In genomic region chr3:34072297-34072696, GRCh38 we compare ENCODE assay signal across 22 cellular contexts.
DNase-seq lines count a peak whose midpoint lies in the region; ATAC-seq, FAIRE-seq and TF ChIP-seq lines count a peak whose summit lies in the region.
"Had no signal": no experiment of that assay in that cellular context is flagged by ENCODE, and none has a peak within 500 bp of the region (broad histone marks: within the 10 kb centered on the region; RNA-seq: fewer than 3 reads in every experiment).

No MANE protein-coding gene starts in this region.

- no peaks in the 10 kb centered on the region for H3K79me2 ChIP-seq in HepG2 (ENCODE audit: insufficient read depth, low read length)

- TF ChIP-seq EP300 in HepG2 (IDR thresholded peaks at IDR 0.05; ENCODE audit: low read depth in 2 of 2, low read length in 2 of 2) (no peak), HepG2 (CRISPR knock-in tag; IDR thresholded peaks at IDR 0.05; ENCODE audit: borderline replicate concordance) (no peak)

- 33% methylated on average over 2 of the region's 2 CpGs for WGBS in HepG2 (ENCODE audit: low lambda C conversion rate)

- intact Hi-C loops in HepG2 (cut with micrococcal nuclease; ENCODE audit: unreplicated experiment) = no loop called here
- intact Hi-C loops in cardiac septum (cut with DNase I) = no loop called here

- no peak for TF ChIP-seq POLR2A in HepG2 (IDR thresholded peaks at IDR 0.05; ENCODE audit: insufficient read depth in 1 of 2, low read depth in 2 of 2, low read length in 2 of 2)

- DNase-seq in SW 1271 (lab: John Stamatoyannopoulos, UW) = no peak
- DNase-seq in HepG2 (ENCODE audit: low spot score) = no peak
- no peak for DNase-seq in cardiac septum (ENCODE audit: low spot score)
- DNase-seq in stimulated activated naive CD8-positive, alpha-beta T cell treated with anti-CD3 and anti-CD28 coated beads, Interleukin-15, Interleukin-2, amounts not matched to agents 100 U/mL and 50 U/mL, for 24 hours = no peak
- DNase-seq: 8988T; BE2C; CD8-positive, alpha-beta T cell; DMS79; H9; NCI-H1417 treated with DMSO at 0.1 percent for 48 hours; NCI-H2029; NCI-H2171; NCI-H748 treated with DMSO at 0.1 percent for 48 hours; Peyer's patch; Right ventricle myocardium superior; T-cell; T-helper 9 cell had no signal

- H3K4me3 ChIP-seq in BLaER1 (no peak overlapping the region), HepG2 (replicated peaks in 1 of 3; ENCODE audit: insufficient read depth in 1 of 3, low read depth in 2 of 3, low read length in 3 of 3) (no peak overlapping the region)
- H3K4me3 ChIP-seq: Peyer's patch, SK-N-MC had no signal

- peaks cover 5% of the 10 kb centered on the region; the same call in 1 of the 2 replicates for H3K9me3 ChIP-seq in BLaER1
- H3K9me3 ChIP-seq in HepG2 (ENCODE audit: low read length) = no peaks in the 10 kb centered on the region
- H3K9me3 ChIP-seq: BE2C, Peyer's patch had no signal

- TF ChIP-seq CTCF in HepG2 (CRISPR knock-in tag; IDR thresholded peaks at IDR 0.05) = no peak

- no peak for FAIRE-seq in HepG2 (lab: Jason Lieb, UNC)

- H4K20me1 ChIP-seq in BLaER1 = no peaks in the 10 kb centered on the region
- no peaks in the 10 kb centered on the region for H4K20me1 ChIP-seq in HepG2 (ENCODE audit: insufficient read depth, low read length)

- H3K27ac ChIP-seq in BLaER1 (peak overlapping the region; percentile 48), HepG2 (ENCODE audit: extremely low read length, insufficient read depth, low read length) (no peak overlapping the region)
- H3K27ac ChIP-seq: Peyer's patch, SK-N-MC had no signal

- POLR2A ChIA-PET in HepG2 (lab: Yijun Ruan, JAX) = no interaction called here

- no peaks in the 10 kb centered on the region for H3K27me3 ChIP-seq in BLaER1
- peaks cover 0 to 8% of the 10 kb centered on the region in 2 experiments; a peak in 1 of 5 replicates for H3K27me3 ChIP-seq in HepG2 (ENCODE audit: control insufficient read depth in 1 of 2, insufficient read depth in 2 of 2, low read length in 2 of 2)
- H3K27me3 ChIP-seq: BE2C, Peyer's patch had no signal

- ATAC-seq in GM18519 (IDR thresholded peaks at IDR 0.05; ENCODE audit: low FRiP score, unreplicated experiment) (peak; percentile 31), GM21717 (IDR thresholded peaks at IDR 0.05; ENCODE audit: unreplicated experiment) (peak; percentile 40), HG03432 (IDR thresholded peaks at IDR 0.05; ENCODE audit: unreplicated experiment) (peak; percentile 33), HepG2 (no peak)
- no peak for ATAC-seq in stimulated activated naive CD8-positive, alpha-beta T cell treated with anti-CD3 and anti-CD28 coated beads, Interleukin-15, Interleukin-2, amounts not matched to agents 100 U/mL and 50 U/mL, for 24 hours
- ATAC-seq: CD8-positive, alpha-beta T cell; T-cell had no signal

- H3K36me3 ChIP-seq in BLaER1 (no peaks in the 10 kb centered on the region), HepG2 (replicated peaks in 1 of 2; ENCODE audit: control insufficient read depth in 1 of 2, insufficient read depth in 2 of 2, low read length in 2 of 2) (no peaks in the 10 kb centered on the region)
- H3K36me3 ChIP-seq: BE2C, Peyer's patch had no signal

- no peak for TF ChIP-seq RAD21 in HepG2 (CRISPR knock-in tag; IDR thresholded peaks at IDR 0.05)

- CTCF ChIA-PET in HepG2 (lab: Yijun Ruan, JAX; ENCODE audit: low intra/inter-chr PET ratio, low total read pairs) = no interaction called here

- no TSS peak for BruUV-seq in HepG2 (replicated peaks; lab: Mats Ljungman, UMichigan)

- in situ Hi-C loops in HepG2 (cut with HindIII; ENCODE audit: extremely low pct_ligation_motif_present, low pct_unique_long_range_greater_than_20kb) = no loop called here

- H3K9ac ChIP-seq in BLaER1 (no peak overlapping the region), HepG2 (ENCODE audit: insufficient read depth, low read depth, low read length) (no peak overlapping the region)

- H3K4me1 ChIP-seq in BLaER1 = peaks cover 35% of the 10 kb centered on the region
- no peaks in the 10 kb centered on the region for H3K4me1 ChIP-seq in HepG2 (ENCODE audit: insufficient read depth, low read length)
- H3K4me1 ChIP-seq: BE2C, Peyer's patch had no signal

- no peak overlapping the region for H2AFZ ChIP-seq in HepG2 (ENCODE audit: low read length)

- peak overlapping the region; percentile 60 for H3K4me2 ChIP-seq in BLaER1
- H3K4me2 ChIP-seq in HepG2 (ENCODE audit: low read depth, low read length) = no peak overlapping the region

TF ChIP-seq in HepG2, 621 proteins besides CTCF, POLR2A, EP300 and RAD21:
- no peak for TF ChIP-seq CBX1 (IDR thresholded peaks at IDR 0.05; ENCODE audit: low read depth)
- no peak for TF ChIP-seq ZNF577 (CRISPR knock-in tag; IDR thresholded peaks at IDR 0.05; ENCODE audit: borderline replicate concordance, low read depth)
- TF ChIP-seq NFYB (CRISPR knock-in tag; IDR thresholded peaks at IDR 0.05) = no peak
- no peak for TF ChIP-seq ZNF775 (CRISPR knock-in tag; IDR thresholded peaks at IDR 0.05; ENCODE audit: borderline replicate concordance)
- no peak for TF ChIP-seq ZNF232 (CRISPR knock-in tag; IDR thresholded peaks at IDR 0.05; ENCODE audit: borderline replicate concordance)
- TF ChIP-seq SNRNP70 (IDR thresholded peaks at IDR 0.05; ENCODE audit: low read depth, low read length) = no peak
- TF ChIP-seq RAD51 (IDR thresholded peaks at IDR 0.05; ENCODE audit: borderline replicate concordance) = no peak
- TF ChIP-seq, protein P1, sequence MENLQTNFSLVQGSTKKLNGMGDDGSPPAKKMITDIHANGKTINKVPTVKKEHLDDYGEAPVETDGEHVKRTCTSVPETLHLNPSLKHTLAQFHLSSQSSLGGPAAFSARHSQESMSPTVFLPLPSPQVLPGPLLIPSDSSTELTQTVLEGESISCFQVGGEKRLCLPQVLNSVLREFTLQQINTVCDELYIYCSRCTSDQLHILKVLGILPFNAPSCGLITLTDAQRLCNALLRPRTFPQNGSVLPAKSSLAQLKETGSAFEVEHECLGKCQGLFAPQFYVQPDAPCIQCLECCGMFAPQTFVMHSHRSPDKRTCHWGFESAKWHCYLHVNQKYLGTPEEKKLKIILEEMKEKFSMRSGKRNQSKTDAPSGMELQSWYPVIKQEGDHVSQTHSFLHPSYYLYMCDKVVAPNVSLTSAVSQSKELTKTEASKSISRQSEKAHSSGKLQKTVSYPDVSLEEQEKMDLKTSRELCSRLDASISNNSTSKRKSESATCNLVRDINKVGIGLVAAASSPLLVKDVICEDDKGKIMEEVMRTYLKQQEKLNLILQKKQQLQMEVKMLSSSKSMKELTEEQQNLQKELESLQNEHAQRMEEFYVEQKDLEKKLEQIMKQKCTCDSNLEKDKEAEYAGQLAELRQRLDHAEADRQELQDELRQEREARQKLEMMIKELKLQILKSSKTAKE (CRISPR knock-in tag; IDR thresholded peaks at IDR 0.05; ENCODE audit: borderline replicate concordance) = no peak
- no peak for TF ChIP-seq ZNF205 (CRISPR knock-in tag; IDR thresholded peaks at IDR 0.05)
- TF ChIP-seq ZNF644 (CRISPR knock-in tag; IDR thresholded peaks at IDR 0.05; ENCODE audit: low read depth) = no peak
- no peak for TF ChIP-seq KLF6 (CRISPR knock-in tag; IDR thresholded peaks at IDR 0.05)
- TF ChIP-seq ZNF17 (CRISPR knock-in tag; IDR thresholded peaks at IDR 0.05) = no peak
- no peak for TF ChIP-seq ISX (CRISPR knock-in tag; conservative IDR thresholded peaks at IDR 0.05)
- no peak for TF ChIP-seq AGO2 (optimal IDR thresholded peaks at IDR 0.05; ENCODE audit: low read depth, low read length)

Comparison
In these comparisons a context has a peak if more than half of its experiments do, and no peak if none do; other contexts are left out.
1. ATAC-seq: peak in GM18519 (single experiment), GM21717 (single experiment) and HG03432 (single experiment); none in HepG2 (single experiment) and stimulated activated naive CD8-positive, alpha-beta T cell treated with anti-CD3 and anti-CD28 coated beads, Interleukin-15, Interleukin-2, amounts not matched to agents 100 U/mL and 50 U/mL, for 24 hours (single experiment).